In the genomic region with DNA sequence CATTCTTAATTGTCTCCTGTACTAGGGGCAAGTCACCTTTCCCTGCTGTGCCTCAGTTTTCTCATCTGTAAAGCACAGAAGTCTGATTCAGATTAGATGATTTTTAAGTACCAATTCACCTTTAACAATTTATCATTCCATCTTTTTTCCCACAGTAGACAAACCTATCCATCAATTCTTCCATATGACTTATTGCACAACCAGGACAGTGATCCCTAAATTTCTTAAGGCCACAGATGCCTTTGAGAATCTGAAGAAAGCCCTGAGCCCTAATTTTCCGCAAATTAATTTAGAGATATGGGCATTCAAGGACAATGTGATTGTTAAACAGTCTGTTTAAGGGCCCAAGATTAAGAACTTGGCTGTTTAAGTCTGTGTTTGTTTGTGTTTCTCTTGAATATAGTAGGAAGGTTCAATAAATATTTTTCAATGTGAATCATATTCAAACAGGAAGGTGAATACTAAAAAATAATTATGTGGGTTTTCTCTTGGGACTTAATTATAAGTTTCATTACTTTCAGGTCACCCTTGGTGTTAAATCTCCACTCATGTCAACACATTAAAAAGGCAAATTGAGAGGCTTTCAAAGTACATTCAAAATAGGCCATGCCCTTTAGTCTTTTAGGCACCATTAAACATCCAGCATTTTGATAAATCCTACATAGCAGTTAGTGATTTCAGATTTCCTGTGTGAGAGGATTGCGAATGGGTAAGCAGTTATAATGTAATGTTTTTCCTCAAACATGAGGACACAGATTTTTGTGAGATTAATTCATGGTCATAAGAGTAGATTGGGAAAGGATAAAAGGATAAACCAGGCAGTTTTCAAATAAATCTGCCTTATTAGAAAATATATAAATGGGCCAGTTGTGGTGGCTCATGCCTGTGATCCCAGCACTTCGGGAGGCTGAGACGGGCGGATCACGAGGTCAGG, we compare ENCODE assay signal across 30 cellular contexts. TPM values are rescaled to one million over a fixed set of nuclear protein-coding genes. Genes with fewer than 3 reads are reported as not detected.
"Had no signal": no experiment of that assay in that cellular context is flagged by ENCODE, and none has a peak within 500 bp of the region (broad histone marks: within the 10 kb centered on the region; RNA-seq: fewer than 3 reads in every experiment).

No MANE protein-coding gene starts in this region.

- H3K4me3 ChIP-seq: cardiac muscle cell, esophagus muscularis mucosa, left lung, prostate gland, right atrium auricular region, testis, upper lobe of right lung had no signal

- H3K4me3 Mint-ChIP-seq: activated T-cell treated with anti-CD3 and anti-CD28 coated beads, Interleukin-2, amount 50 U/mL, for 72 hours; neural crest cell; stimulated activated naive CD8-positive, alpha-beta T cell treated with anti-CD3 and anti-CD28 coated beads, Interleukin-15, amount 100 ng/mL, for 72 hours had no signal

- H3K36me3 ChIP-seq: cardiac muscle cell, esophagus muscularis mucosa, left lung, prostate gland, right atrium auricular region, upper lobe of right lung had no signal

- H3K27me3 ChIP-seq: cardiac muscle cell, esophagus muscularis mucosa, left lung, right atrium auricular region, testis, upper lobe of right lung had no signal

- H3K9me3 ChIP-seq: esophagus muscularis mucosa, left lung, prostate gland, right atrium auricular region, testis, upper lobe of right lung had no signal

- ATAC-seq: activated T-cell treated with anti-CD3 and anti-CD28 coated beads, Interleukin-2, amount 50 U/mL, for 72 hours; left lung; stimulated activated naive CD8-positive, alpha-beta T cell treated with anti-CD3 and anti-CD28 coated beads, Interleukin-15, amount 100 ng/mL, for 72 hours; upper lobe of right lung had no signal

- DNase-seq: activated CD4-positive, alpha-beta T cell treated with anti-CD3 and anti-CD28 coated beads, Interleukin-2, amount 50 U/mL, for 4 hours; activated effector memory CD4-positive, alpha-beta T cell treated with anti-CD3 and anti-CD28 coated beads, Interleukin-2, amount 50 U/mL, for 16 hours; activated naive CD4-positive, alpha-beta T cell treated with anti-CD3 and anti-CD28 coated beads, Interleukin-2, amount 50 U/mL, for 16 hours; activated T-cell treated with anti-CD3 and anti-CD28 coated beads, Interleukin-2, amount 50 U/mL, for 72 hours; amygdala; dermis blood vessel endothelial cell; effector memory CD4-positive, alpha-beta T cell; foreskin melanocyte; glutamatergic neuron; hypothalamus; left lung; small intestine; stimulated activated CD4-positive, alpha-beta T cell treated with anti-CD3 and anti-CD28 coated beads, Interleukin-15, amount 100 ng/mL, for 24 hours; stimulated activated CD4-positive, alpha-beta T cell treated with anti-CD3 and anti-CD28 coated beads, Interleukin-2, amount 100 ng/mL, for 48 hours; stimulated activated naive CD8-positive, alpha-beta T cell treated with anti-CD3 and anti-CD28 coated beads, Interleukin-15, amount 100 ng/mL, for 72 hours; testis; upper lobe of right lung had no signal

- H3K27ac Mint-ChIP-seq: activated T-cell treated with anti-CD3 and anti-CD28 coated beads, Interleukin-2, amount 50 U/mL, for 72 hours had no signal

- H3K9me3 Mint-ChIP-seq: activated T-cell treated with anti-CD3 and anti-CD28 coated beads, Interleukin-2, amount 50 U/mL, for 72 hours; stimulated activated naive CD8-positive, alpha-beta T cell treated with anti-CD3 and anti-CD28 coated beads, Interleukin-15, amount 100 ng/mL, for 72 hours had no signal

- H3K27ac ChIP-seq: cardiac muscle cell, esophagus muscularis mucosa, left lung, prostate gland, right atrium auricular region, testis, upper lobe of right lung had no signal

- H3K4me1 ChIP-seq: prostate gland, right atrium auricular region, testis had no signal

RNA-seq across cellular contexts. Expression of a gene that starts 54.7 kb away (rescaled TPM):
- total RNA-seq: activated CD8-positive, alpha-beta memory T cell treated with anti-CD3 and anti-CD28 coated beads for 36 hours; activated T-cell treated with anti-CD3 and anti-CD28 coated beads, Interleukin-2, amount 50 U/mL, for 72 hours; cardiac muscle cell; chondrocyte; dermis blood vessel endothelial cell; endothelial cell of umbilical vein; esophagus muscularis mucosa; kidney epithelial cell; left lung; lung microvascular endothelial cell; myocyte; neural crest cell; osteoblast; prostate gland; right atrium auricular region; T-helper 2 cell treated with Interferon-gamma antibody and Interleukin-4, amounts not matched to agents 100 ng/mL and 5 ng/mL, for 36 hours; upper lobe of right lung had no signal
- polyA plus RNA-seq: cardiac muscle cell, endothelial cell of umbilical vein, small intestine had no signal
